Comparison of ENCODE assay signal across 30 cellular contexts in genomic region chr9:82088591-82088990, GRCh38.
"Had no signal": no experiment of that assay in that cellular context is flagged by ENCODE, and none has a peak within 500 bp of the region (broad histone marks: within the 10 kb centered on the region; RNA-seq: fewer than 3 reads in every experiment).

No MANE protein-coding gene starts in this region.

- H3K4me1 ChIP-seq: adrenal gland, ascending aorta, body of pancreas, breast epithelium had no signal

- H3K36me3 ChIP-seq: adrenal gland, ascending aorta, brain microvascular endothelial cell, breast epithelium, cardiac muscle cell had no signal

- DNase-seq: activated effector memory CD4-positive, alpha-beta T cell treated with anti-CD3 and anti-CD28 coated beads, Interleukin-2, amount 50 U/mL, for 16 hours; activated effector memory CD4-positive, alpha-beta T cell treated with Interleukin-2 at 50 U/mL for 16 hours; activated gamma-delta T cell; activated gamma-delta T cell treated with Interleukin-2 at 50 U/mL for 16 hours; activated naive CD4-positive, alpha-beta T cell; activated naive CD4-positive, alpha-beta T cell treated with anti-CD3 and anti-CD28 coated beads for 36 hours; activated naive CD4-positive, alpha-beta T cell treated with anti-CD3 and anti-CD28 coated beads, Interleukin-2, amount 10 ng/mL, durations not matched to agents 7 days and 5 days; activated naive CD4-positive, alpha-beta T cell treated with anti-CD3 and anti-CD28 coated beads, Interleukin-2, amount 50 U/mL, for 16 hours; activated naive CD4-positive, alpha-beta T cell treated with Interleukin-2 at 50 U/mL for 16 hours; activated naive CD8-positive, alpha-beta T cell treated with anti-CD3 and anti-CD28 coated beads for 36 hours; activated naive CD8-positive, alpha-beta T cell treated with anti-CD3 and anti-CD28 coated beads, Interleukin-2, amount 10 ng/mL, durations not matched to agents 7 days and 5 days; activated naive CD8-positive, alpha-beta T cell treated with anti-CD3 and anti-CD28 coated beads, Interleukin-2, amount 50 U/mL, for 24 hours; activated T-cell treated with anti-CD3 and anti-CD28 coated beads, Interleukin-2, amount 50 U/mL, for 1 hour; activated T-cell treated with anti-CD3 and anti-CD28 coated beads, Interleukin-2, amount 50 U/mL, for 24 hours; activated T-cell treated with anti-CD3 and anti-CD28 coated beads, Interleukin-2, amount 50 U/mL, for 4 hours; activated T-cell treated with anti-CD3 and anti-CD28 coated beads, Interleukin-2, amount 50 U/mL, for 48 hours; activated T-cell treated with anti-CD3 and anti-CD28 coated beads, Interleukin-2, amount 50 U/mL, for 72 hours; adrenal gland; amniotic stem cell; amygdala; anterior cingulate cortex; aorta; body of pancreas; brain microvascular endothelial cell; caudate nucleus; central memory CD4-positive, alpha-beta T cell; cerebellar nuclear complex had no signal

- H3K4me3 ChIP-seq: adrenal gland, ascending aorta, body of pancreas, breast epithelium, cardiac muscle cell had no signal

- H3K9me3 ChIP-seq: adrenal gland, ascending aorta, body of pancreas, breast epithelium had no signal

- H3K27ac ChIP-seq: adrenal gland, ascending aorta, body of pancreas, brain microvascular endothelial cell, breast epithelium, cardiac muscle cell had no signal

- H3K27me3 ChIP-seq: adrenal gland, ascending aorta, body of pancreas, brain microvascular endothelial cell, breast epithelium had no signal
